1 cellular context compared by ENCODE assay signal in the genomic region with DNA sequence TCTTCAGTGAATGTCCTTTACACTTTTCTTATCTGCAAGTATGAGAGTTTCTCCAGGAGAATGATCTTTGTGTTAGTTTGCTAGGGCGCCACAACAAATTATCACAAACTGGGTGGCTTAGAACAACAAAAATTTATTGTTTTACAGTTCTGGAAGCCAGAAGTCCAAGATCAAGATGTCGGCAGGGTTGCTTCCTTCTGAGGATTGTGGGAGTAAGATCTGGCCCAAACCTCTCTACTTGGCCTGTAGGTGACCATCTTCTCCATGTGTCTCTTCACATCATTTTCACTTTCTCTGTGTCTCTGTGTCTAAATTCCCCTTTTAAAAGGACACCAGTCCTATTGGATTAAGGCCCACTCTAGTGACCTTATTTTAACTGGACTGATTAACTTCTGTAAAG.
TF ChIP-seq lines count a peak whose summit lies in the region.

No MANE protein-coding gene starts in this region.

TF ChIP-seq in GM23338, 12 proteins besides CTCF, POLR2A, EP300 and RAD21 (continued from another document):
- TF ChIP-seq, protein P1, sequence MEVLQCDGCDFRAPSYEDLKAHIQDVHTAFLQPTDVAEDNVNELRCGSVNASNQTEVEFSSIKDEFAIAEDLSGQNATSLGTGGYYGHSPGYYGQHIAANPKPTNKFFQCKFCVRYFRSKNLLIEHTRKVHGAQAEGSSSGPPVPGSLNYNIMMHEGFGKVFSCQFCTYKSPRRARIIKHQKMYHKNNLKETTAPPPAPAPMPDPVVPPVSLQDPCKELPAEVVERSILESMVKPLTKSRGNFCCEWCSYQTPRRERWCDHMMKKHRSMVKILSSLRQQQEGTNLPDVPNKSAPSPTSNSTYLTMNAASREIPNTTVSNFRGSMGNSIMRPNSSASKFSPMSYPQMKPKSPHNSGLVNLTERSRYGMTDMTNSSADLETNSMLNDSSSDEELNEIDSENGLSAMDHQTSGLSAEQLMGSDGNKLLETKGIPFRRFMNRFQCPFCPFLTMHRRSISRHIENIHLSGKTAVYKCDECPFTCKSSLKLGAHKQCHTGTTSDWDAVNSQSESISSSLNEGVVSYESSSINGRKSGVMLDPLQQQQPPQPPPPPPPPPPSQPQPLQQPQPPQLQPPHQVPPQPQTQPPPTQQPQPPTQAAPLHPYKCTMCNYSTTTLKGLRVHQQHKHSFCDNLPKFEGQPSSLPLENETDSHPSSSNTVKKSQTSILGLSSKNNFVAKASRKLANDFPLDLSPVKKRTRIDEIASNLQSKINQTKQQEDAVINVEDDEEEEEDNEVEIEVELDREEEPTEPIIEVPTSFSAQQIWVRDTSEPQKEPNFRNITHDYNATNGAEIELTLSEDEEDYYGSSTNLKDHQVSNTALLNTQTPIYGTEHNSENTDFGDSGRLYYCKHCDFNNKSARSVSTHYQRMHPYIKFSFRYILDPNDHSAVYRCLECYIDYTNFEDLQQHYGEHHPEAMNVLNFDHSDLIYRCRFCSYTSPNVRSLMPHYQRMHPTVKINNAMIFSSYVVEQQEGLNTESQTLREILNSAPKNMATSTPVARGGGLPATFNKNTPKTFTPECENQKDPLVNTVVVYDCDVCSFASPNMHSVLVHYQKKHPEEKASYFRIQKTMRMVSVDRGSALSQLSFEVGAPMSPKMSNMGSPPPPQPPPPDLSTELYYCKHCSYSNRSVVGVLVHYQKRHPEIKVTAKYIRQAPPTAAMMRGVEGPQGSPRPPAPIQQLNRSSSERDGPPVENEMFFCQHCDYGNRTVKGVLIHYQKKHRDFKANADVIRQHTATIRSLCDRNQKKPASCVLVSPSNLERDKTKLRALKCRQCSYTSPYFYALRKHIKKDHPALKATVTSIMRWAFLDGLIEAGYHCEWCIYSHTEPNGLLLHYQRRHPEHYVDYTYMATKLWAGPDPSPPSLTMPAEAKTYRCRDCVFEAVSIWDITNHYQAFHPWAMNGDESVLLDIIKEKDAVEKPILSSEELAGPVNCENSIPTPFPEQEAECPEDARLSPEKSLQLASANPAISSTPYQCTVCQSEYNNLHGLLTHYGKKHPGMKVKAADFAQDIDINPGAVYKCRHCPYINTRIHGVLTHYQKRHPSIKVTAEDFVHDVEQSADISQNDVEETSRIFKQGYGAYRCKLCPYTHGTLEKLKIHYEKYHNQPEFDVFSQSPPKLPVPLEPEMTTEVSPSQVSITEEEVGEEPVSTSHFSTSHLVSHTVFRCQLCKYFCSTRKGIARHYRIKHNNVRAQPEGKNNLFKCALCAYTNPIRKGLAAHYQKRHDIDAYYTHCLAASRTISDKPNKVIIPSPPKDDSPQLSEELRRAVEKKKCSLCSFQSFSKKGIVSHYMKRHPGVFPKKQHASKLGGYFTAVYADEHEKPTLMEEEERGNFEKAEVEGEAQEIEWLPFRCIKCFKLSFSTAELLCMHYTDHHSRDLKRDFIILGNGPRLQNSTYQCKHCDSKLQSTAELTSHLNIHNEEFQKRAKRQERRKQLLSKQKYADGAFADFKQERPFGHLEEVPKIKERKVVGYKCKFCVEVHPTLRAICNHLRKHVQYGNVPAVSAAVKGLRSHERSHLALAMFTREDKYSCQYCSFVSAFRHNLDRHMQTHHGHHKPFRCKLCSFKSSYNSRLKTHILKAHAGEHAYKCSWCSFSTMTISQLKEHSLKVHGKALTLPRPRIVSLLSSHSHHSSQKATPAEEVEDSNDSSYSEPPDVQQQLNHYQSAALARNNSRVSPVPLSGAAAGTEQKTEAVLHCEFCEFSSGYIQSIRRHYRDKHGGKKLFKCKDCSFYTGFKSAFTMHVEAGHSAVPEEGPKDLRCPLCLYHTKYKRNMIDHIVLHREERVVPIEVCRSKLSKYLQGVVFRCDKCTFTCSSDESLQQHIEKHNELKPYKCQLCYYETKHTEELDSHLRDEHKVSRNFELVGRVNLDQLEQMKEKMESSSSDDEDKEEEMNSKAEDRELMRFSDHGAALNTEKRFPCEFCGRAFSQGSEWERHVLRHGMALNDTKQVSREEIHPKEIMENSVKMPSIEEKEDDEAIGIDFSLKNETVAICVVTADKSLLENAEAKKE (CRISPR knock-in tag; IDR thresholded peaks at IDR 0.05), result no peak
- TF ChIP-seq ZNF114 (CRISPR knock-in tag; IDR thresholded peaks at IDR 0.05) (no peak), JUNB (IDR thresholded peaks at IDR 0.05; ENCODE audit: unreplicated experiment) (no peak), ZNF331 (CRISPR knock-in tag; IDR thresholded peaks at IDR 0.05; ENCODE audit: low read depth) (no peak), STAT1 (IDR thresholded peaks at IDR 0.05; ENCODE audit: unreplicated experiment) (no peak), POLR2AphosphoS5 (IDR thresholded peaks at IDR 0.05; ENCODE audit: low read depth) (no peak)
- TF ChIP-seq, protein P2, sequence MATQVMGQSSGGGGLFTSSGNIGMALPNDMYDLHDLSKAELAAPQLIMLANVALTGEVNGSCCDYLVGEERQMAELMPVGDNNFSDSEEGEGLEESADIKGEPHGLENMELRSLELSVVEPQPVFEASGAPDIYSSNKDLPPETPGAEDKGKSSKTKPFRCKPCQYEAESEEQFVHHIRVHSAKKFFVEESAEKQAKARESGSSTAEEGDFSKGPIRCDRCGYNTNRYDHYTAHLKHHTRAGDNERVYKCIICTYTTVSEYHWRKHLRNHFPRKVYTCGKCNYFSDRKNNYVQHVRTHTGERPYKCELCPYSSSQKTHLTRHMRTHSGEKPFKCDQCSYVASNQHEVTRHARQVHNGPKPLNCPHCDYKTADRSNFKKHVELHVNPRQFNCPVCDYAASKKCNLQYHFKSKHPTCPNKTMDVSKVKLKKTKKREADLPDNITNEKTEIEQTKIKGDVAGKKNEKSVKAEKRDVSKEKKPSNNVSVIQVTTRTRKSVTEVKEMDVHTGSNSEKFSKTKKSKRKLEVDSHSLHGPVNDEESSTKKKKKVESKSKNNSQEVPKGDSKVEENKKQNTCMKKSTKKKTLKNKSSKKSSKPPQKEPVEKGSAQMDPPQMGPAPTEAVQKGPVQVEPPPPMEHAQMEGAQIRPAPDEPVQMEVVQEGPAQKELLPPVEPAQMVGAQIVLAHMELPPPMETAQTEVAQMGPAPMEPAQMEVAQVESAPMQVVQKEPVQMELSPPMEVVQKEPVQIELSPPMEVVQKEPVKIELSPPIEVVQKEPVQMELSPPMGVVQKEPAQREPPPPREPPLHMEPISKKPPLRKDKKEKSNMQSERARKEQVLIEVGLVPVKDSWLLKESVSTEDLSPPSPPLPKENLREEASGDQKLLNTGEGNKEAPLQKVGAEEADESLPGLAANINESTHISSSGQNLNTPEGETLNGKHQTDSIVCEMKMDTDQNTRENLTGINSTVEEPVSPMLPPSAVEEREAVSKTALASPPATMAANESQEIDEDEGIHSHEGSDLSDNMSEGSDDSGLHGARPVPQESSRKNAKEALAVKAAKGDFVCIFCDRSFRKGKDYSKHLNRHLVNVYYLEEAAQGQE (IDR thresholded peaks at IDR 0.05; ENCODE audit: unreplicated experiment), result no peak
